14 cellular contexts compared by ENCODE assay signal in genomic region chrX:69307736-69308135, GRCh38.
A peak's percentile ranks its signal among the peaks of the same experiment; 100 is the strongest.
DNase-seq lines count a peak whose midpoint lies in the region; ATAC-seq, FAIRE-seq and TF ChIP-seq lines count a peak whose summit lies in the region.
"Had no signal": no experiment of that assay in that cellular context is flagged by ENCODE, and none has a peak within 500 bp of the region (broad histone marks: within the 10 kb centered on the region; RNA-seq: fewer than 3 reads in every experiment).

No MANE protein-coding gene starts in this region.

- H3K4me2 ChIP-seq in H1 (ENCODE audit: insufficient read depth in 1 of 2, low read depth in 2 of 2, low read length in 2 of 2): peak overlapping the region in 1 of 2 experiments; percentile 36; a peak in 3 of 4 replicates
- H3K4me2 ChIP-seq in neural progenitor cell: peak overlapping the region; percentile 55

- POLR2A ChIA-PET in H1 (lab: Charles Lee; ENCODE audit: partially characterized antibody): no interaction called here

- H3K9ac ChIP-seq in H1 (replicated peaks in 1 of 4; ENCODE audit: extremely low read depth in 1 of 4, low read depth in 3 of 4, low read length in 3 of 4): no peak overlapping the region
- no peak overlapping the region for H3K9ac ChIP-seq in neural progenitor cell
- H3K9ac ChIP-seq: GM23248 had no signal

- H3K18ac ChIP-seq in H1 (ENCODE audit: extremely low read depth, low read length): no peak overlapping the region

- H3K4me3 Mint-ChIP-seq in neural progenitor cell: no peak overlapping the region
- H3K4me3 Mint-ChIP-seq: CD4-positive, alpha-beta memory T cell had no signal

- no peak for TF ChIP-seq EP300 in H1 (IDR thresholded peaks at IDR 0.05; ENCODE audit: borderline replicate concordance in 1 of 2, low read depth in 2 of 2, low read length in 2 of 2)

- no peak overlapping the region for H2AFZ ChIP-seq in H1 (ENCODE audit: low read length)
- H2AFZ ChIP-seq in neural progenitor cell (replicated peaks): no peak overlapping the region
- H2AFZ ChIP-seq: GM23248 had no signal

- H3K36me3 ChIP-seq in H1 (ENCODE audit: control insufficient read depth in 2 of 4, insufficient read depth in 4 of 4, low read length in 3 of 4) (no peaks in the 10 kb centered on the region), neural progenitor cell (no peaks in the 10 kb centered on the region)

- H3K27ac ChIP-seq in H1 (ENCODE audit: low read depth, low read length) (no peak overlapping the region), neural progenitor cell (peak overlapping the region; percentile 76)
- H3K27ac ChIP-seq: GM23248 had no signal

- FAIRE-seq in H1 (lab: Jason Lieb, UNC): no peak

- H3K79me1 ChIP-seq in H1 (ENCODE audit: low read depth, low read length): no peaks in the 10 kb centered on the region

- no peaks in the 10 kb centered on the region for H3K36me3 Mint-ChIP-seq in neural progenitor cell
- H3K36me3 Mint-ChIP-seq: CD4-positive, alpha-beta memory T cell had no signal

- H4K20me1 ChIP-seq in H1 (replicated peaks in 1 of 2; ENCODE audit: control insufficient read depth in 1 of 2, insufficient read depth in 2 of 2, low read length in 2 of 2) (no peaks in the 10 kb centered on the region), neural progenitor cell (ENCODE audit: low read depth) (no peaks in the 10 kb centered on the region)

- H2BK12ac ChIP-seq in H1 (ENCODE audit: low read depth, low read length): no peak overlapping the region

- no peak overlapping the region for H4K8ac ChIP-seq in H1 (ENCODE audit: extremely low read depth, insufficient read depth, low read length)

- no peak for TF ChIP-seq POLR2A in H1 (IDR thresholded peaks at IDR 0.05; ENCODE audit: control extremely low read depth in 1 of 2, low read depth in 2 of 2, low read length in 2 of 2)

- ATAC-seq in HG03565 (IDR thresholded peaks at IDR 0.05; ENCODE audit: unreplicated experiment): no peak
- ATAC-seq: Panc1, Right ventricle myocardium inferior had no signal

- H3K9me3 ChIP-seq in H1 (ENCODE audit: insufficient read depth in 2 of 2, low read depth in 1 of 2, low read length in 1 of 2): no peaks in the 10 kb centered on the region
- no peaks in the 10 kb centered on the region for H3K9me3 ChIP-seq in neural progenitor cell (ENCODE audit: low read depth)

- peaks cover 37% of the 10 kb centered on the region for H3F3A ChIP-seq in neural progenitor cell (ENCODE audit: low read depth)

- TF ChIP-seq CTCF in H1 (IDR thresholded peaks at IDR 0.05; ENCODE audit: control extremely low read depth in 1 of 3, insufficient read depth in 1 of 3, low read depth in 1 of 3, low read length in 3 of 3): no peak
- no peak for TF ChIP-seq CTCF in neural progenitor cell (IDR thresholded peaks at IDR 0.05)

- peaks cover 1 to 19% (median 6%) of the 10 kb centered on the region in 4 experiments; a peak in 5 of 7 replicates for H3K4me1 ChIP-seq in H1 (replicated peaks in 1 of 4; ENCODE audit: control insufficient read depth in 3 of 4, insufficient read depth in 4 of 4, low read length in 3 of 4)
- H3K4me1 ChIP-seq in neural progenitor cell: peaks cover 18% of the 10 kb centered on the region

- peaks cover 6% of the 10 kb centered on the region for H3K9me3 Mint-ChIP-seq in neural progenitor cell
- H3K9me3 Mint-ChIP-seq: CD4-positive, alpha-beta memory T cell had no signal

- no peak overlapping the region for H3K4ac ChIP-seq in H1 (replicated peaks; ENCODE audit: insufficient read length, low read depth, low read length)

- no peak overlapping the region for H3K14ac ChIP-seq in H1 (ENCODE audit: insufficient read length)

- H3K23me2 ChIP-seq in H1 (ENCODE audit: low read depth, low read length): no peaks in the 10 kb centered on the region

- no peak overlapping the region for H2AK5ac ChIP-seq in H1 (ENCODE audit: low read depth, low read length)

- no CpG with 5 or more reads among the region's 10 CpGs for WGBS in H1 (ENCODE audit: extremely low coverage in 1 of 2, insufficient coverage in 1 of 2, insufficient read length in 1 of 2, insufficient replicate concordance in 2 of 2, low coverage in 1 of 2, low lambda C conversion rate in 2 of 2, missing lambda C conversion rate in 1 of 2), 2 experiments

- H3K27me3 ChIP-seq in H1 (replicated peaks in 1 of 4; ENCODE audit: control insufficient read depth in 3 of 4, extremely low read depth in 1 of 4, insufficient read depth in 3 of 4, low read length in 3 of 4): no peaks in the 10 kb centered on the region
- H3K27me3 ChIP-seq in neural progenitor cell: no peaks in the 10 kb centered on the region

- no peak overlapping the region for H2BK120ac ChIP-seq in H1 (replicated peaks; ENCODE audit: low read depth, low read length)

- no peak overlapping the region for H2BK15ac ChIP-seq in H1 (ENCODE audit: low read length)

- no peak overlapping the region for H2BK5ac ChIP-seq in H1 (ENCODE audit: low read depth, low read length)

- H4K91ac ChIP-seq in H1 (replicated peaks; ENCODE audit: insufficient read length, low read length): no peak overlapping the region

- H3K27me3 Mint-ChIP-seq in neural progenitor cell (ENCODE audit: insufficient read depth, low read depth): peaks cover 7% of the 10 kb centered on the region

- H4K5ac ChIP-seq in H1 (ENCODE audit: insufficient read length, low read depth, low read length): no peak overlapping the region

- H3K4me3 ChIP-seq in H1 (ENCODE audit: extremely low read depth in 1 of 4, insufficient read depth in 2 of 4, low read depth in 3 of 4, low read length in 4 of 4) (no peak overlapping the region), neural progenitor cell (no peak overlapping the region)
- H3K4me3 ChIP-seq: GM23248 had no signal

- H3K23ac ChIP-seq in H1 (ENCODE audit: insufficient read length): no peak overlapping the region

- no peak overlapping the region for H3K56ac ChIP-seq in H1 (replicated peaks; ENCODE audit: insufficient read length, low read depth, low read length)

- H3K4me1 Mint-ChIP-seq in neural progenitor cell: peaks cover 54% of the 10 kb centered on the region
- H3K4me1 Mint-ChIP-seq: CD4-positive, alpha-beta memory T cell had no signal

- CTCF ChIA-PET in H1 (lab: Charles Lee; ENCODE audit: partially characterized antibody): interaction anchor here (1.8 to 5.2 kb wide), 2 partner anchors 15 to 79 kb away, joined by 4 to 22 read pairs; no protein-coding TSS in a partner anchor

- DNase-seq in NCI-H1436 (lab: John Stamatoyannopoulos, UW) (peak; percentile 14), NCI-H2227 treated with DMSO at 0.1 percent for 48 hours (lab: John Stamatoyannopoulos, UW) (peak; percentile 69), H1 (ENCODE audit: low read depth in 1 of 2, low spot score in 2 of 2) (peak in 1 of 2 experiments; percentile 17), neural progenitor cell (ENCODE audit: low spot score) (peak; percentile 74), hepatic stellate cell (ENCODE audit: low spot score) (no peak), NCI-H128 (lab: John Stamatoyannopoulos, UW; ENCODE audit: unreplicated experiment) (no peak)
- DNase-seq: Calu3; CD4-positive, alpha-beta memory T cell; GM23248; NCI-H1048; NCI-H1694 had no signal

- no peaks in the 10 kb centered on the region for H3K79me2 ChIP-seq in H1 (ENCODE audit: control insufficient read depth in 1 of 2, insufficient read depth in 2 of 2, low read length in 2 of 2)
- no peaks in the 10 kb centered on the region for H3K79me2 ChIP-seq in neural progenitor cell (ENCODE audit: low read depth)

- no peak overlapping the region for H2BK20ac ChIP-seq in H1 (ENCODE audit: low read length)

- no peak for TF ChIP-seq RAD21 in H1 (IDR thresholded peaks at IDR 0.05 in 1 of 2, conservative IDR thresholded peaks at IDR 0.05 in 1 of 2; ENCODE audit: low read depth in 2 of 2, low read length in 2 of 2)

- H3K27ac Mint-ChIP-seq in neural progenitor cell: no peak overlapping the region

TF ChIP-seq in H1, 55 proteins besides CTCF, POLR2A, EP300 and RAD21:
- TF ChIP-seq JUN (IDR thresholded peaks at IDR 0.05; ENCODE audit: low read depth, low read length) (no peak), MAX (IDR thresholded peaks at IDR 0.05) (0 out of 2 replicates have a peak, but pooled peaks have one; percentile 14), CEBPB (IDR thresholded peaks at IDR 0.05; ENCODE audit: low read depth, low read length) (no peak), SIN3A (conservative IDR thresholded peaks at IDR 0.05 in 1 of 2, IDR thresholded peaks at IDR 0.05 in 1 of 2; ENCODE audit: low read depth in 1 of 2, low read length in 2 of 2) (no peak), NANOG (IDR thresholded peaks at IDR 0.05; ENCODE audit: insufficient read depth, low read depth, low read length, poor library complexity, severe bottlenecking) (peak; percentile 8)

Comparison
In these comparisons a context has a peak if more than half of its experiments do, and no peak if none do; other contexts are left out.
1. DNase-seq: peak in NCI-H1436 (single experiment), NCI-H2227 treated with DMSO at 0.1 percent for 48 hours (single experiment) and neural progenitor cell (single experiment); none in hepatic stellate cell (single experiment) and NCI-H128 (single experiment).